8 cellular contexts compared by ENCODE assay signal in the genomic region with DNA sequence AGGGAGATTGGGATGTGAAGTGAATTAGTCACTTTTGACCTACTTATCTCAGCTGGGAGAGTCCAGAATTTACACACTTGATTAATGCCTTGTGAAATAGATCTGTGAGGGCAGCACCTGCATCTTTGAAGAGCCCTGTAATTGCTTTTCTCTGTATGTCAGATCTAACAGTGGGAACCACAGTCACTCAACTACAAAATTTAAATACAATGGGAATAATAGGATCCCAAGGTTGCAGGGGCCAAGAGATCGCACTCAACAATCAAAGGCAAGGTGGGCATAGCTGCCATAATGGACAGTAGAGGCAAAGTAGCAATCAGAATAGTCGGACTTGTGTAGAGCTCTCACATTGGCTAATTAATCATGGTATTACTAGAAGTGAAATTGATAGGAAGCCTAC.
"Had no signal": no experiment of that assay in that cellular context is flagged by ENCODE, and none has a peak within 500 bp of the region (broad histone marks: within the 10 kb centered on the region; RNA-seq: fewer than 3 reads in every experiment).

No MANE protein-coding gene starts in this region.

- H3K27ac ChIP-seq: GM23248 had no signal

- H3K36me3 ChIP-seq: HAP-1 had no signal

- H3K4me3 ChIP-seq: GM23248, GM23338, HAP-1 had no signal

- DNase-seq: GM23248, GOT3, H7, H9, HCEC 1CT, HFFc6 had no signal

- H3K4me1 ChIP-seq: HAP-1 had no signal
